Comparison of ENCODE assay signal across 18 cellular contexts in the genomic region with DNA sequence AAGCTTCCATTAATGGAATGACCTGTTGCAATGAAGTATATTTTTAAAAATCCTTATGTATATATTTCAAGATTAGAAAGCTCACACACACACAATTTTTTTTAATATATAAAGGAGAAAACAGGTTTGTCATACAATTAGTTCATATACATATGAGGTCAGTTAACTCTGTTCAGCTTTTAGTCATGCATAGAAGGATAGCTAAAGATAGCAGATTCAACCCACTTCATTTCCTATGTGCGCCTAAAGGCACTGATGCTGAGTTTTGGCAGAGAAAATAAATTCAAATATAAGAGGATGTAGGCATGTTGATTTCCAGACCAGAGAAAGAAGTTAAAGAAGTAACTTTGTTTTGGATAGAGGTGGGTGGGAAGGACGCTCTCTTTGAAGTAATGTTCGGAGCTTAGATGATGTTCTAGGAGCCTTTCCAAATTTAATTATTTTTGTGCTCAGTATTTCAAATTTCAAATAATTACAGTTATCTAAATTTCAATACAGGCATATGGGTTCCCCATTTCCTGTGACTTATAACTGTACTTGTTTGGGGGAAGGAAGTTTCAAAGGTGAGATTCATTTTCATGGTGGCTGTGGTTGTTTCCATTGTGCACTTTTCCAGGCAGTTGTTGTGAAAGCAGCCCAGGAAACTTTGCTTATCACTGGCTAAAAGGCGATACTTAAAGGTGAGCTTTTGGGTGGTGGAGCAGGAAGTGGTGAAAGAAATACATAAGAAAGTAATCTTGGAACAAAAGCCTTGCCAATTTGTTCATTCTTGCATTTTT.
DNase-seq lines count a peak whose midpoint lies in the region; ATAC-seq and TF ChIP-seq lines count a peak whose summit lies in the region.
"Had no signal": no experiment of that assay in that cellular context is flagged by ENCODE, and none has a peak within 500 bp of the region (broad histone marks: within the 10 kb centered on the region; RNA-seq: fewer than 3 reads in every experiment).

No MANE protein-coding gene starts in this region.

- peak overlapping the region; percentile 76 for H3K9ac ChIP-seq in Loucy (ENCODE audit: low read depth, low read length, poor library complexity, severe bottlenecking)
- H3K9ac ChIP-seq: KMS-11 had no signal

- no peaks in the 10 kb centered on the region for H3K27me3 Mint-ChIP-seq in mesothelial cell of epicardium (ENCODE audit: low read depth)

- H3K27me3 ChIP-seq in Loucy (ENCODE audit: insufficient read depth, low read length, poor library complexity, severe bottlenecking), result no peaks in the 10 kb centered on the region
- H3K27me3 ChIP-seq: Peyer's patch had no signal

- intact Hi-C loops in cardiac septum (cut with DNase I), result loop anchor here (5.0 to 10.0 kb wide), 2 partner anchors 418 to 1820 kb away; no protein-coding TSS in a partner anchor

- H3K9me3 Mint-ChIP-seq in mesothelial cell of epicardium, result no peaks in the 10 kb centered on the region
- H3K9me3 Mint-ChIP-seq: T-helper 1 cell treated with Interleukin-12 subunit alpha and Interleukin-12 subunit beta and Interleukin-4 antibody, amounts not matched to agents 30 μg/mL and 1 μg/mL, for 36 hours had no signal

- H3K27ac Mint-ChIP-seq in mesothelial cell of epicardium, result peak overlapping the region; percentile 79
- H3K27ac Mint-ChIP-seq: T-helper 1 cell treated with Interleukin-12 subunit alpha and Interleukin-12 subunit beta and Interleukin-4 antibody, amounts not matched to agents 30 μg/mL and 1 μg/mL, for 36 hours had no signal

- peaks cover 11% of the 10 kb centered on the region; the same call in 1 of the 2 replicates for H3F3A ChIP-seq in Loucy (ENCODE audit: low read depth)

- peaks cover 80% of the 10 kb centered on the region for H3K4me1 Mint-ChIP-seq in mesothelial cell of epicardium

- TF ChIP-seq CTCF in Loucy (conservative IDR thresholded peaks at IDR 0.05; ENCODE audit: low read length) (no peak), mesothelial cell of epicardium (IDR thresholded peaks at IDR 0.05; ENCODE audit: unreplicated experiment) (no peak)

- H3K4me2 ChIP-seq in Loucy (ENCODE audit: low read depth, low read length, poor library complexity, severe bottlenecking), result peak overlapping the region; percentile 73
- H3K4me2 ChIP-seq: KMS-11 had no signal

- H3K4me3 ChIP-seq in Loucy (ENCODE audit: low read length, poor library complexity, severe bottlenecking), result peak overlapping the region; percentile 58
- H3K4me3 ChIP-seq: MG63, Peyer's patch had no signal

- peaks cover 4% of the 10 kb centered on the region; the same call in 1 of the 2 replicates for H3K79me2 ChIP-seq in Loucy (ENCODE audit: insufficient read depth, low read length)

- H2AFZ ChIP-seq in Loucy (ENCODE audit: low read length), result no peak overlapping the region

- H3K4me3 Mint-ChIP-seq in mesothelial cell of epicardium, result no peak overlapping the region
- H3K4me3 Mint-ChIP-seq: T-helper 1 cell treated with Interleukin-12 subunit alpha and Interleukin-12 subunit beta and Interleukin-4 antibody, amounts not matched to agents 30 μg/mL and 1 μg/mL, for 36 hours had no signal

- H3K36me3 Mint-ChIP-seq in mesothelial cell of epicardium, result no peaks in the 10 kb centered on the region

- H4K20me1 ChIP-seq in Loucy (ENCODE audit: insufficient read depth, low read length, poor library complexity, severe bottlenecking), result no peaks in the 10 kb centered on the region

- peak; percentile 45 for ATAC-seq in GM18499 (IDR thresholded peaks at IDR 0.05; ENCODE audit: insufficient read depth, unreplicated experiment)
- ATAC-seq in HG02852 (IDR thresholded peaks at IDR 0.05; ENCODE audit: unreplicated experiment), result peak; percentile 56

- H3K9me3 ChIP-seq in Loucy (ENCODE audit: insufficient read depth, low read depth, low read length), result no peaks in the 10 kb centered on the region
- H3K9me3 ChIP-seq: MG63, Peyer's patch had no signal

- H3K9me2 ChIP-seq in Loucy (replicated peaks; ENCODE audit: low read depth, low read length), result no peaks in the 10 kb centered on the region

- no peaks in the 10 kb centered on the region for H3K36me3 ChIP-seq in Loucy (ENCODE audit: insufficient read depth, low read length)
- H3K36me3 ChIP-seq: MG63, Peyer's patch had no signal

- DNase-seq in mesothelial cell of epicardium (ENCODE audit: low spot score in 2 of 2, unreplicated experiment in 2 of 2), result no peak
- DNase-seq in cardiac septum (ENCODE audit: low spot score), result no peak
- DNase-seq in cerebellar nuclear complex (lab: John Stamatoyannopoulos, UW), result no peak
- DNase-seq in cerebellum (ENCODE audit: low spot score), result no peak
- DNase-seq: C1 segment of cervical spinal cord, DMS 273 treated with DMSO at 0.1 percent for 48 hours, MG63, NCI-H187 treated with DMSO at 0.1 percent for 48 hours, NCI-H2171, NCI-H510A, NCI-H82, Peyer's patch, SHP77 had no signal

- H3K4me1 ChIP-seq in Loucy (ENCODE audit: insufficient read depth, low read length, poor library complexity, severe bottlenecking), result peaks cover 84% of the 10 kb centered on the region
- H3K4me1 ChIP-seq: Peyer's patch had no signal
